8 cellular contexts compared by ENCODE assay signal in the genomic region with DNA sequence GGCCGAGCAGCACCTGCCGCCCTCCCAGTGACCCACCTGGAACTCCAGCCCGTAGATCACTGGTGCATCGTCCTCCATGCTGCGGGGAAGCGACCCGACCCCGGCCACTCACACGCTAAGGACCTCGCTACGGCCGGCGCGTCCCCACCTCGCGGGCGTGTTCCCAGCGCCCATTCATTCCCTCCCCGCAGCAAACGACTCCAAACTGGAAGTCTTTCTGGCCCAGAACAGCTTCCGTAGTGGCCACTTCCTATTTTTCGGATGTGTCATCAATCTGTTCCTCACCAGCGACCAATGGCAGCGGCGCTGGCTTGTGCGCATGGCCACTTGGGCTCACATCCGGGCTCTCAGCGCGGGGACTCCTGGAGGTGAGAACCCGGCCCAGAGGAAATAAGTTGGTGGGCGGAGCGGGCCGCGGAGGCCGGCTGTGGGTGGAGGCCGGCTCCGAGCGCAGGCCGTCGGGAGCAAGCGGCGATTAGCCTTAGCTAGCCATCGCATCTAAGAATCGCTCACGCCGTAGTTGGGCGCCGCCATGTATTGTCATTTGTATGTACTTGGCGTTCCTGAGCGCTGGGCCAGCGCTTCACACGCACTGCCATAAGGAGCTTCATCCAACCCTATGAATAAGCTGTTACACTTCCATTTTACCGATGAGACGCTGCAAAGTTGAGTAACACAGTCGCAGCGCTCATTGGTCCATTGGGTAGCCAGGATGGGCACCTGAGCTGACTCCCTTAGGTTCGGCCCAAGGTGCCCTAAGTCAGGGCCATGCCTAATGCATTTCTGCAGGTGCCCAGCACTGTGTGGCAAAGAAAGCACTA. TPM values are rescaled to one million over a fixed set of nuclear protein-coding genes. Genes with fewer than 3 reads are reported as not detected.
A peak's percentile ranks its signal among the peaks of the same experiment; 100 is the strongest.
DNase-seq lines count a peak whose midpoint lies in the region; ATAC-seq and TF ChIP-seq lines count a peak whose summit lies in the region.

A gene (minus strand): TSS at position 207 of the 821 bp plus-strand sequence. CDS start 129 bp downstream, at position 78.

- no peak within 1 kb of the TSS for H2BK15ac ChIP-seq in H9 (ENCODE audit: low read depth, low read length)

- H3K9me3 ChIP-seq in H9 (ENCODE audit: control insufficient read depth, low read depth, low read length) (no peaks in the 10 kb centered on the region), MG63 (no peaks in the 10 kb centered on the region)

- H3K9me3 Mint-ChIP-seq in H9 (peaks cover 0 to 2% of the 10 kb centered on the region in 2 experiments; a peak in 1 of 5 replicates), nephron progenitor cell (peaks cover 6% of the 10 kb centered on the region)
- H3K9me3 Mint-ChIP-seq in stimulated activated naive CD8-positive, alpha-beta T cell treated with anti-CD3 and anti-CD28 coated beads, Interleukin-15, amount 100 ng/mL, for 72 hours, result no peaks in the 10 kb centered on the region

- TF ChIP-seq CTCF in H9 (conservative IDR thresholded peaks at IDR 0.05), result no peak
- TF ChIP-seq CTCF in fibroblast of the aortic adventitia (IDR thresholded peaks at IDR 0.05; ENCODE audit: insufficient read depth, low read length), result peak; percentile 20
- no peak for TF ChIP-seq CTCF in nephron progenitor cell (IDR thresholded peaks at IDR 0.05)

- H3K27me3 Mint-ChIP-seq in H9 (ENCODE audit: low read depth) (no peaks in the 10 kb centered on the region), nephron progenitor cell (ENCODE audit: low read depth, poor library complexity) (peaks cover 2% of the 10 kb centered on the region)
- H3K27me3 Mint-ChIP-seq in stimulated activated naive CD8-positive, alpha-beta T cell treated with anti-CD3 and anti-CD28 coated beads, Interleukin-15, amount 100 ng/mL, for 72 hours, result no peaks in the 10 kb centered on the region

- no peak within 1 kb of the TSS for H3K56ac ChIP-seq in H9 (ENCODE audit: insufficient read length, low read depth, low read length)

- H3K4me2 ChIP-seq in H9 (ENCODE audit: insufficient read depth, insufficient read length, low read length), result peak within 1 kb of the TSS; percentile 78

- peak within 1 kb of the TSS; percentile 97 for H3K4me3 Mint-ChIP-seq in H9
- peak within 1 kb of the TSS; percentile 95 for H3K4me3 Mint-ChIP-seq in nephron progenitor cell
- H3K4me3 Mint-ChIP-seq in stimulated activated naive CD8-positive, alpha-beta T cell treated with anti-CD3 and anti-CD28 coated beads, Interleukin-15, amount 100 ng/mL, for 72 hours, result peak within 1 kb of the TSS; percentile 96 to 100

- H3K79me2 ChIP-seq in H9 (ENCODE audit: insufficient read depth, low read length), result peaks cover 5% of the 10 kb centered on the region; the same call in 1 of the 2 replicates

- H3K18ac ChIP-seq in H9 (ENCODE audit: insufficient read length, low read depth, low read length), result peak within 1 kb of the TSS; percentile 28

- no CpG with 5 or more reads among the region's 57 CpGs for WGBS in H9 (ENCODE audit: extremely low coverage, insufficient read length, low lambda C conversion rate)

- H2BK20ac ChIP-seq in H9 (ENCODE audit: low read depth, low read length, poor library complexity, severe bottlenecking), result no peak within 1 kb of the TSS

- H3K4me3 ChIP-seq in MG63 (peak within 1 kb of the TSS; percentile 88), fibroblast of the aortic adventitia (ENCODE audit: low read depth, low read length) (peak within 1 kb of the TSS; percentile 98)

- H3K27me3 ChIP-seq in H9 (ENCODE audit: insufficient read depth, low read length) (no peaks in the 10 kb centered on the region), MG63 (no peaks in the 10 kb centered on the region)

- H3K36me3 Mint-ChIP-seq in H9 (ENCODE audit: insufficient read depth in 1 of 3, low read depth in 3 of 3) (peaks cover 8 to 16% (median 10%) of the 10 kb centered on the region in 3 experiments), nephron progenitor cell (ENCODE audit: low read depth) (peaks cover 31% of the 10 kb centered on the region)

- no peak within 1 kb of the TSS for H2BK120ac ChIP-seq in H9 (ENCODE audit: low read depth, low read length, poor library complexity, severe bottlenecking)

- peak; percentile 90 for ATAC-seq in stimulated activated naive CD8-positive, alpha-beta T cell treated with anti-CD3 and anti-CD28 coated beads, Interleukin-15, amount 100 ng/mL, for 72 hours

- H3K4me1 Mint-ChIP-seq in H9 (peaks cover 21 to 27% of the 10 kb centered on the region in 2 experiments), nephron progenitor cell (peaks cover 41% of the 10 kb centered on the region)
- H3K4me1 Mint-ChIP-seq in stimulated activated naive CD8-positive, alpha-beta T cell treated with anti-CD3 and anti-CD28 coated beads, Interleukin-15, amount 100 ng/mL, for 72 hours, result peaks cover 38% of the 10 kb centered on the region

- no peak within 1 kb of the TSS for H4K91ac ChIP-seq in H9 (ENCODE audit: insufficient read length, low read depth, low read length)

- H3K79me1 ChIP-seq in H9 (ENCODE audit: insufficient read depth, low read depth, low read length, poor library complexity, severe bottlenecking), result peaks cover 6% of the 10 kb centered on the region

- no peak within 1 kb of the TSS for H4K5ac ChIP-seq in H9 (ENCODE audit: insufficient read length, low read depth, low read length)

- peak; percentile 98 for DNase-seq in ELR (ENCODE audit: low read depth)
- DNase-seq in H9, result peak; percentile 99
- peak; percentile 99 for DNase-seq in MG63
- DNase-seq in SHP77 treated with DMSO at 0.1 percent for 48 hours (lab: John Stamatoyannopoulos, UW), result peak; percentile 98
- peak; percentile 99 for DNase-seq in activated effector memory CD4-positive, alpha-beta T cell treated with anti-CD3 and anti-CD28 coated beads, Interleukin-2, amount 50 U/mL, for 16 hours
- peak; percentile 98 for DNase-seq in fibroblast of the aortic adventitia (ENCODE audit: low read depth)
- DNase-seq in nephron progenitor cell, result peak; percentile 93
- peak; percentile 91 to 96 for DNase-seq in stimulated activated naive CD8-positive, alpha-beta T cell treated with anti-CD3 and anti-CD28 coated beads, Interleukin-15, amount 100 ng/mL, for 72 hours

- H3K14ac ChIP-seq in H9 (ENCODE audit: insufficient read depth, low read length), result peak within 1 kb of the TSS; percentile 79

- H2BK5ac ChIP-seq in H9 (ENCODE audit: insufficient read length, low read length), result no peak within 1 kb of the TSS

- H3K23ac ChIP-seq in H9 (ENCODE audit: insufficient read length, low read depth, low read length), result no peak within 1 kb of the TSS

- no peak within 1 kb of the TSS for H3T11ph ChIP-seq in H9 (ENCODE audit: low read length)

- H3K36me3 ChIP-seq in MG63, result peaks cover 21% of the 10 kb centered on the region

- no peak within 1 kb of the TSS for H2AK5ac ChIP-seq in H9 (ENCODE audit: insufficient read length, low read length)

- no peaks in the 10 kb centered on the region for H4K20me1 ChIP-seq in H9 (ENCODE audit: control insufficient read depth, insufficient read depth, insufficient read length)

- H3K27ac ChIP-seq in H9 (ENCODE audit: insufficient read length, low read depth, low read length), result peak within 1 kb of the TSS; percentile 5

- no peak within 1 kb of the TSS for H4K8ac ChIP-seq in H9 (replicated peaks; ENCODE audit: insufficient read length, low read depth, low read length)

- H3K27ac Mint-ChIP-seq in H9 (peak within 1 kb of the TSS; percentile 95 to 98 (median 97)), nephron progenitor cell (peak within 1 kb of the TSS; percentile 93)
- H3K27ac Mint-ChIP-seq in stimulated activated naive CD8-positive, alpha-beta T cell treated with anti-CD3 and anti-CD28 coated beads, Interleukin-15, amount 100 ng/mL, for 72 hours, result peak within 1 kb of the TSS; percentile 96 to 97

- H3K9ac ChIP-seq in H9 (ENCODE audit: extremely low read depth, insufficient read length, low read length), result peak within 1 kb of the TSS; percentile 71

- no peak within 1 kb of the TSS for H2AFZ ChIP-seq in H9 (ENCODE audit: low read length)

- peaks cover 2% of the 10 kb centered on the region; the same call in 1 of the 2 replicates for H3K4me1 ChIP-seq in H9 (ENCODE audit: insufficient read depth, low read length)

- H3K23me2 ChIP-seq in H9 (ENCODE audit: insufficient read length, low read depth, low read length, poor library complexity, severe bottlenecking), result peaks cover 9% of the 10 kb centered on the region

- no peak within 1 kb of the TSS for H2BK12ac ChIP-seq in H9 (ENCODE audit: insufficient read length, low read depth, low read length)

- no peak within 1 kb of the TSS for H3K4ac ChIP-seq in H9 (ENCODE audit: low read depth, low read length)

RNA-seq across cellular contexts. Expression of the gene that starts here (rescaled TPM):
- total RNA-seq in H9 (2021) (27.6 and 27.8 TPM in 2 replicates), fibroblast of the aortic adventitia (ENCODE audit: low replicate concordance) (23.3 and 36.1 TPM in 2 replicates)
- total RNA-seq in MG63 (2014; rRNA removed; shearing (Covaris generic); ENCODE audit: low replicate concordance), result 47.9 and 78.7 TPM in 2 replicates

Comparison
In these comparisons a context has a peak if more than half of its experiments do, and no peak if none do; other contexts are left out.
1. Peak in every context shown above with its lines: DNase-seq, ATAC-seq, H3K4me3 ChIP-seq and H3K27ac ChIP-seq.